8 cellular contexts compared by ENCODE assay signal in the genomic region with DNA sequence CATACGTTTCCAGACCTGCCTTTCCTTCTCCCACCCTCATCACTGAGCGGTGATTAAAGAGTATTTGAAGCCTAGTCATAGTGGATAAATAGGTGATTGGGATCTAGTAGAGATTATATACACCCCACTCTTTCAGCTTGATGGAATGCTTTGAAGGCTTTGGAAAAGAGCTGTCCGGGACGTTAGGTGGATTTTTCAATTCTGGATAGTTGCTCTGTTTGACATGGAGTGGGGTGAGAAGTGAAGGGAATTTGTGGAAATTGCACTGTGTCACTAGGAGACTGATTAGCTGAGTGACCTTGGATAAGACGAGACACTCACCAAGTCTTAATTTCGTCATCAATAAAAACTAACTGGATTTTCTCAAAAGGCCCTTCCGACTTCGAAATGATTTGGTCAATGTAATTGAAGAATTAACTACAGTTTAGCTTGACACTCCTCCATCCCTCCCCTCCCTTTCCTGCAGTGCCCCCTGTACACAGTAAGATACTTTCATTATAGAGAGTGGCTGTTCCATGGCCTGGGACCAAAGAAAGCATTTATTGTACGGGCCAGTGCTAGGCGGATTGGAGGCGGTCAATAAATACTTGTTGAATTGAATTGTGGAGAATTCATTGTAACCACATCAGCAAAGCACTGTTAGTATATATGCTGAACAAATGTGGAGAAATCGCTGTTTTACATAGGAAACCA. TPM values are rescaled to one million over a fixed set of nuclear protein-coding genes. Genes with fewer than 3 reads are reported as not detected.
A peak's percentile ranks its signal among the peaks of the same experiment; 100 is the strongest.
DNase-seq lines count a peak whose midpoint lies in the region; ATAC-seq and TF ChIP-seq lines count a peak whose summit lies in the region.

No MANE protein-coding gene starts in this region.

- H4K8ac ChIP-seq in H9 (replicated peaks; ENCODE audit: insufficient read length, low read depth, low read length): no peak overlapping the region

- no peak overlapping the region for H2BK120ac ChIP-seq in H9 (ENCODE audit: low read depth, low read length, poor library complexity, severe bottlenecking)

- H3K4me2 ChIP-seq in H9 (ENCODE audit: insufficient read depth, insufficient read length, low read length): peak overlapping the region; percentile 99

- DNase-seq in H9 (no peak), T-cell (no peak), fibroblast of pulmonary artery (ENCODE audit: low read depth) (no peak), NCI-H446 treated with DMSO at 0.1 percent for 48 hours (lab: John Stamatoyannopoulos, UW) (no peak), DMS114 treated with DMSO at 0.1 percent for 48 hours (lab: John Stamatoyannopoulos, UW; ENCODE audit: unreplicated experiment) (no peak)

- H2BK20ac ChIP-seq in H9 (ENCODE audit: low read depth, low read length, poor library complexity, severe bottlenecking): no peak overlapping the region

- H3K4me1 ChIP-seq in H9 (ENCODE audit: insufficient read depth, low read length): no peaks in the 10 kb centered on the region
- H3K4me1 ChIP-seq in neutrophil (ENCODE audit: control insufficient read depth in 1 of 2, insufficient read depth in 1 of 2, low read depth in 1 of 2, low read length in 1 of 2): peaks cover 54 to 55% of the 10 kb centered on the region in 2 experiments

- peaks cover 7% of the 10 kb centered on the region for H3K79me1 ChIP-seq in H9 (ENCODE audit: insufficient read depth, low read depth, low read length, poor library complexity, severe bottlenecking)

- H3K14ac ChIP-seq in H9 (ENCODE audit: insufficient read depth, low read length): peak overlapping the region; percentile 95; the same call in 1 of the 2 replicates

- H3T11ph ChIP-seq in H9 (ENCODE audit: low read length): no peak overlapping the region

- peak overlapping the region; percentile 84 for H3K9ac ChIP-seq in H9 (ENCODE audit: extremely low read depth, insufficient read length, low read length)

- peaks cover 5% of the 10 kb centered on the region for H3K23me2 ChIP-seq in H9 (ENCODE audit: insufficient read length, low read depth, low read length, poor library complexity, severe bottlenecking)

- H2AFZ ChIP-seq in H9 (ENCODE audit: low read length): no peak overlapping the region

- H3K27ac Mint-ChIP-seq in H9 (peak overlapping the region; percentile 29 to 89 (median 87)), T-cell (peak overlapping the region; percentile 92 to 95)

- H3K23ac ChIP-seq in H9 (ENCODE audit: insufficient read length, low read depth, low read length): no peak overlapping the region

- H3K4me3 ChIP-seq in fibroblast of pulmonary artery (replicated peaks; ENCODE audit: low read depth, low read length) (peak overlapping the region; percentile 97), neutrophil (ENCODE audit: low read depth in 1 of 2, low read length in 1 of 2) (peak overlapping the region; percentile 82 to 98)

- no peak overlapping the region for H2AK5ac ChIP-seq in H9 (ENCODE audit: insufficient read length, low read length)

- peak overlapping the region; percentile 91 to 92 for H3K4me3 Mint-ChIP-seq in H9
- H3K4me3 Mint-ChIP-seq in T-cell: peak overlapping the region; percentile 91 to 94 (median 92)

- H3K27me3 ChIP-seq in H9 (ENCODE audit: insufficient read depth, low read length) (no peaks in the 10 kb centered on the region), neutrophil (no peaks in the 10 kb centered on the region)

- no peak overlapping the region for H3K27ac ChIP-seq in H9 (ENCODE audit: insufficient read length, low read depth, low read length)
- peak overlapping the region; percentile 94 for H3K27ac ChIP-seq in neutrophil

- ATAC-seq in T-cell (replicated peaks in 1 of 4): no peak
- no peak for ATAC-seq in GM18517 (IDR thresholded peaks at IDR 0.05; ENCODE audit: unreplicated experiment)
- no peak for ATAC-seq in GM18907 (IDR thresholded peaks at IDR 0.05; ENCODE audit: unreplicated experiment)

- H2BK12ac ChIP-seq in H9 (ENCODE audit: insufficient read length, low read depth, low read length): no peak overlapping the region

- H3K56ac ChIP-seq in H9 (ENCODE audit: insufficient read length, low read depth, low read length): no peak overlapping the region

- H4K5ac ChIP-seq in H9 (ENCODE audit: insufficient read length, low read depth, low read length): no peak overlapping the region

- H3K9me3 ChIP-seq in H9 (ENCODE audit: control insufficient read depth, low read depth, low read length) (no peaks in the 10 kb centered on the region), neutrophil (no peaks in the 10 kb centered on the region)

- TF ChIP-seq CTCF in H9 (conservative IDR thresholded peaks at IDR 0.05) (no peak), fibroblast of pulmonary artery (IDR thresholded peaks at IDR 0.05; ENCODE audit: low read length, missing control alignments) (no peak), neutrophil (IDR thresholded peaks at IDR 0.05) (no peak)

- no peaks in the 10 kb centered on the region for H3K9me3 Mint-ChIP-seq in H9
- no peaks in the 10 kb centered on the region for H3K9me3 Mint-ChIP-seq in T-cell

- no peak overlapping the region for H2BK15ac ChIP-seq in H9 (ENCODE audit: low read depth, low read length)

- POLR2A ChIA-PET in T-cell (lab: Charles Lee): interaction anchor here (0.5 to 2.0 kb wide), 5 partner anchors 12 to 511 kb away, joined by 3 to 6 read pairs (median 4); no protein-coding TSS in a partner anchor

- CTCF ChIA-PET in T-cell (lab: Charles Lee): interaction anchor here in 1 of 2 donors (0.5 to 1.7 kb wide), 5 partner anchors 10 to 1381 kb away, joined by 3 to 4 read pairs (median 3); no protein-coding TSS in a partner anchor

- no peaks in the 10 kb centered on the region for H4K20me1 ChIP-seq in H9 (ENCODE audit: control insufficient read depth, insufficient read depth, insufficient read length)

- H3K18ac ChIP-seq in H9 (ENCODE audit: insufficient read length, low read depth, low read length): peak overlapping the region; percentile 85

- no CpG with 5 or more reads among the region's 12 CpGs for WGBS in H9 (ENCODE audit: extremely low coverage, insufficient read length, low lambda C conversion rate)

- H3K79me2 ChIP-seq in H9 (ENCODE audit: insufficient read depth, low read length): peaks cover 22% of the 10 kb centered on the region

- H3K27me3 Mint-ChIP-seq in H9 (ENCODE audit: low read depth) (peaks cover 6% of the 10 kb centered on the region), T-cell (no peaks in the 10 kb centered on the region)

- H3K4me1 Mint-ChIP-seq in H9 (peaks cover 11 to 20% of the 10 kb centered on the region in 2 experiments), T-cell (peaks cover 42 to 57% (median 51%) of the 10 kb centered on the region in 3 donors)

- no peak overlapping the region for H2BK5ac ChIP-seq in H9 (ENCODE audit: insufficient read length, low read length)

- H4K91ac ChIP-seq in H9 (ENCODE audit: insufficient read length, low read depth, low read length): no peak overlapping the region

- H3K36me3 Mint-ChIP-seq in H9 (ENCODE audit: insufficient read depth in 1 of 3, low read depth in 3 of 3) (peaks cover 4 to 17% (median 8%) of the 10 kb centered on the region in 3 experiments; a peak in 5 of 7 replicates), T-cell (peaks cover 6% of the 10 kb centered on the region)

- H3K36me3 ChIP-seq in neutrophil: peaks cover 5% of the 10 kb centered on the region

- H3K4ac ChIP-seq in H9 (ENCODE audit: low read depth, low read length): no peak overlapping the region

RNA-seq across cellular contexts. Expression of a gene that starts 1.0 kb away (rescaled TPM):
- 28.2 and 29.8 TPM in 2 replicates for total RNA-seq in H9 (2021)
- total RNA-seq in T-cell: 10 to 100 TPM; 60.7 to 94.0 (median 86.8) TPM

RNA-seq across cellular contexts. Expression of a gene that starts 33.2 kb away (rescaled TPM):
- 23.5 and 24.3 TPM in 2 replicates for total RNA-seq in H9 (2021)
- total RNA-seq in T-cell: 1 to 10 TPM; 4.4 to 9.9 (median 9.3) TPM

RNA-seq across cellular contexts. Expression of a gene that starts 40.5 kb away (rescaled TPM):
- total RNA-seq in H9 (2021) (0.24 TPM in 1 of 2 replicates, not detected in the other), T-cell (1 to 10 TPM in 1 of 5 donors, under 1 TPM in 2, not detected in 2; 0.56 to 1.3 (median 0.89) TPM)
